8 cellular contexts compared by ENCODE assay signal in genomic region chr11:12827929-12828812, GRCh38.
DNase-seq lines count a peak whose midpoint lies in the region; ATAC-seq and TF ChIP-seq lines count a peak whose summit lies in the region.

No MANE protein-coding gene starts in this region.

- 5% methylated on average over 16 of the region's 17 CpGs for WGBS in HUES64
- WGBS in SK-N-SH (ENCODE audit: low lambda C conversion rate), result 73% methylated on average over 17 of the region's 17 CpGs

- H3K9me3 Mint-ChIP-seq in activated CD4-positive, alpha-beta memory T cell treated with anti-CD3 and anti-CD28 coated beads, Interleukin-2, amount 10 ng/mL, durations not matched to agents 7 days and 5 days, result no peaks in the 10 kb centered on the region
- H3K9me3 Mint-ChIP-seq in activated CD4-positive, alpha-beta memory T cell treated with anti-CD3 and anti-CD28 coated beads for 36 hours, result no peaks in the 10 kb centered on the region
- H3K9me3 Mint-ChIP-seq in naive thymus-derived CD8-positive, alpha-beta T cell, result peaks cover 0 to 7% (median 0%) of the 10 kb centered on the region in 9 donors

- 0 out of 2 replicates have a peak overlapping the region, but pooled peaks have one; percentile 17 for H3K4me2 ChIP-seq in SK-N-SH

- H4K20me1 ChIP-seq in SK-N-SH (ENCODE audit: insufficient read depth), result peaks cover 54% of the 10 kb centered on the region

- CTCF ChIA-PET in activated CD4-positive, alpha-beta memory T cell treated with anti-CD3 and anti-CD28 coated beads, Interleukin-2, amount 10 ng/mL, durations not matched to agents 7 days and 5 days (lab: Charles Lee), result interaction anchor here (0.6 to 0.7 kb wide), 2 partner anchors 18 to 688 kb away, joined by 3 read pairs; no protein-coding TSS in a partner anchor
- CTCF ChIA-PET in activated CD4-positive, alpha-beta memory T cell treated with anti-CD3 and anti-CD28 coated beads for 36 hours (lab: Charles Lee), result interaction anchor here (1.0 kb wide), 1 partner anchor 229 kb away, joined by 3 read pairs; no protein-coding TSS in a partner anchor
- CTCF ChIA-PET in SK-N-SH (lab: Yijun Ruan, JAX), result interaction anchor here (0.7 to 1.2 kb wide), 5 partner anchors 10 to 540 kb away, joined by 3 to 4 read pairs (median 3); no protein-coding TSS in a partner anchor

- H3K4me1 Mint-ChIP-seq in activated CD4-positive, alpha-beta memory T cell treated with anti-CD3 and anti-CD28 coated beads, Interleukin-2, amount 10 ng/mL, durations not matched to agents 7 days and 5 days, result peaks cover 13% of the 10 kb centered on the region
- peaks cover 7% of the 10 kb centered on the region for H3K4me1 Mint-ChIP-seq in activated CD4-positive, alpha-beta memory T cell treated with anti-CD3 and anti-CD28 coated beads for 36 hours (ENCODE audit: low read depth)
- peaks cover 11 to 22% (median 16%) of the 10 kb centered on the region in 4 donors for H3K4me1 Mint-ChIP-seq in naive thymus-derived CD8-positive, alpha-beta T cell

- no peak for TF ChIP-seq CTCF in SK-N-SH (IDR thresholded peaks at IDR 0.05)
- TF ChIP-seq CTCF in fibroblast of mammary gland (conservative IDR thresholded peaks at IDR 0.05; ENCODE audit: control insufficient read depth, insufficient read depth, low read depth, low read length), result no peak

- no peak for TF ChIP-seq EP300 in SK-N-SH (IDR thresholded peaks at IDR 0.05; ENCODE audit: borderline replicate concordance in 1 of 2, low read depth in 1 of 2, low read length in 1 of 2)

- H3K9ac ChIP-seq in HUES64 (ENCODE audit: low read depth, low read length), result peak overlapping the region; percentile 42
- no peak overlapping the region for H3K9ac ChIP-seq in SK-N-SH

- no peak for DNase-seq in activated CD4-positive, alpha-beta memory T cell treated with anti-CD3 and anti-CD28 coated beads, Interleukin-2, amount 10 ng/mL, durations not matched to agents 7 days and 5 days
- DNase-seq in activated CD4-positive, alpha-beta memory T cell treated with anti-CD3 and anti-CD28 coated beads for 36 hours, result no peak
- no peak for DNase-seq in SK-N-SH
- peak; percentile 81 for DNase-seq in fibroblast of mammary gland (ENCODE audit: low read depth)
- DNase-seq in naive thymus-derived CD8-positive, alpha-beta T cell, result no peak
- DNase-seq in UCSD-AML1 (lab: John Stamatoyannopoulos, UW; ENCODE audit: unreplicated experiment), result no peak

- peak overlapping the region; percentile 50 for H3K4me3 ChIP-seq in HUES64 (ENCODE audit: low read length)
- no peak overlapping the region for H3K4me3 ChIP-seq in SK-N-SH (ENCODE audit: low read depth in 2 of 2, low read length in 1 of 2)
- H3K4me3 ChIP-seq in fibroblast of mammary gland (ENCODE audit: control insufficient read depth, low read depth, low read length), result peak overlapping the region; percentile 52

- H3K4me3 Mint-ChIP-seq in activated CD4-positive, alpha-beta memory T cell treated with anti-CD3 and anti-CD28 coated beads, Interleukin-2, amount 10 ng/mL, durations not matched to agents 7 days and 5 days, result peak overlapping the region; percentile 42
- H3K4me3 Mint-ChIP-seq in activated CD4-positive, alpha-beta memory T cell treated with anti-CD3 and anti-CD28 coated beads for 36 hours, result no peak overlapping the region
- peak overlapping the region; percentile 15 to 62 (median 52) for H3K4me3 Mint-ChIP-seq in naive thymus-derived CD8-positive, alpha-beta T cell

- peak in 1 of 2 donors; percentile 35 for ATAC-seq in naive thymus-derived CD8-positive, alpha-beta T cell
- no peak for ATAC-seq in HG03025 (IDR thresholded peaks at IDR 0.05; ENCODE audit: low FRiP score, unreplicated experiment)

- H3K27ac Mint-ChIP-seq in activated CD4-positive, alpha-beta memory T cell treated with anti-CD3 and anti-CD28 coated beads, Interleukin-2, amount 10 ng/mL, durations not matched to agents 7 days and 5 days, result no peak overlapping the region
- no peak overlapping the region for H3K27ac Mint-ChIP-seq in activated CD4-positive, alpha-beta memory T cell treated with anti-CD3 and anti-CD28 coated beads for 36 hours
- H3K27ac Mint-ChIP-seq in naive thymus-derived CD8-positive, alpha-beta T cell, result no peak overlapping the region

- H2AFZ ChIP-seq in SK-N-SH (ENCODE audit: low read depth), result no peak overlapping the region

- no peaks in the 10 kb centered on the region for H3K9me2 ChIP-seq in SK-N-SH

- peaks cover 33% of the 10 kb centered on the region for H3F3A ChIP-seq in SK-N-SH (replicated peaks; ENCODE audit: insufficient read depth)

- intact Hi-C loops in activated CD4-positive, alpha-beta memory T cell treated with anti-CD3 and anti-CD28 coated beads for 36 hours (cut with micrococcal nuclease), result no loop called here

- POLR2A ChIA-PET in activated CD4-positive, alpha-beta memory T cell treated with anti-CD3 and anti-CD28 coated beads, Interleukin-2, amount 10 ng/mL, durations not matched to agents 7 days and 5 days (lab: Charles Lee), result interaction anchor here (0.9 kb wide), 1 partner anchor 12 kb away, joined by 3 read pairs; no protein-coding TSS in a partner anchor
- POLR2A ChIA-PET in activated CD4-positive, alpha-beta memory T cell treated with anti-CD3 and anti-CD28 coated beads for 36 hours (lab: Charles Lee), result interaction anchor here (1.0 kb wide), 1 partner anchor 17 kb away, joined by 3 read pairs; no protein-coding TSS in a partner anchor
- POLR2A ChIA-PET in SK-N-SH (lab: Yijun Ruan, JAX), result no interaction called here
- POLR2A ChIA-PET in naive thymus-derived CD8-positive, alpha-beta T cell (lab: Charles Lee), result no interaction called here

- peaks cover 100% of the 10 kb centered on the region for H3K79me2 ChIP-seq in SK-N-SH (ENCODE audit: insufficient read depth)

- no peaks in the 10 kb centered on the region for H3K9me3 ChIP-seq in HUES64 (ENCODE audit: insufficient read depth, low read depth, low read length)
- no peaks in the 10 kb centered on the region for H3K9me3 ChIP-seq in SK-N-SH

- peak overlapping the region; percentile 75 for H3K27ac ChIP-seq in HUES64 (ENCODE audit: low read depth, low read length)
- peak overlapping the region; percentile 5 to 48; a peak in 3 of 4 replicates for H3K27ac ChIP-seq in SK-N-SH (ENCODE audit: low read depth in 2 of 2, low read length in 1 of 2)

- H3K4me1 ChIP-seq in HUES64 (ENCODE audit: insufficient read depth, low read length) (peaks cover 73% of the 10 kb centered on the region), SK-N-SH (ENCODE audit: control insufficient read depth in 1 of 2, insufficient read depth in 2 of 2, low read depth in 1 of 2, low read length in 1 of 2) (peaks cover 35 to 36% of the 10 kb centered on the region in 2 experiments; a peak in 3 of 4 replicates)

- H3K27me3 ChIP-seq in HUES64 (ENCODE audit: insufficient read depth, low read length) (no peaks in the 10 kb centered on the region), SK-N-SH (ENCODE audit: insufficient read depth) (no peaks in the 10 kb centered on the region)

- TF ChIP-seq RAD21 in SK-N-SH (IDR thresholded peaks at IDR 0.05; ENCODE audit: low read length), result no peak

- H3K27me3 Mint-ChIP-seq in activated CD4-positive, alpha-beta memory T cell treated with anti-CD3 and anti-CD28 coated beads, Interleukin-2, amount 10 ng/mL, durations not matched to agents 7 days and 5 days, result peaks cover 83% of the 10 kb centered on the region
- peaks cover 60% of the 10 kb centered on the region for H3K27me3 Mint-ChIP-seq in activated CD4-positive, alpha-beta memory T cell treated with anti-CD3 and anti-CD28 coated beads for 36 hours
- H3K27me3 Mint-ChIP-seq in naive thymus-derived CD8-positive, alpha-beta T cell, result peaks cover 44 to 85% (median 58%) of the 10 kb centered on the region in 5 donors

- no peaks in the 10 kb centered on the region for H3K36me3 Mint-ChIP-seq in activated CD4-positive, alpha-beta memory T cell treated with anti-CD3 and anti-CD28 coated beads, Interleukin-2, amount 10 ng/mL, durations not matched to agents 7 days and 5 days (ENCODE audit: low read depth)
- no peaks in the 10 kb centered on the region for H3K36me3 Mint-ChIP-seq in activated CD4-positive, alpha-beta memory T cell treated with anti-CD3 and anti-CD28 coated beads for 36 hours
- peaks cover 0 to 7% (median 0%) of the 10 kb centered on the region in 3 donors for H3K36me3 Mint-ChIP-seq in naive thymus-derived CD8-positive, alpha-beta T cell

- H3K36me3 ChIP-seq in HUES64 (ENCODE audit: insufficient read depth, low read length) (no peaks in the 10 kb centered on the region), SK-N-SH (replicated peaks in 1 of 2; ENCODE audit: control insufficient read depth in 1 of 2, insufficient read depth in 2 of 2, low read length in 1 of 2) (peaks cover 8% of the 10 kb centered on the region in 2 experiments)

TF ChIP-seq in SK-N-SH, 30 proteins besides CTCF, POLR2A, EP300 and RAD21 (continues in another document):
- no peak for TF ChIP-seq TCF12 (IDR thresholded peaks at IDR 0.05)
- TF ChIP-seq FOXM1 (IDR thresholded peaks at IDR 0.05; ENCODE audit: low read depth), result no peak
- no peak for TF ChIP-seq TEAD4 (IDR thresholded peaks at IDR 0.05; ENCODE audit: borderline replicate concordance, insufficient read depth)
- TF ChIP-seq ZBTB33 (IDR thresholded peaks at IDR 0.05; ENCODE audit: borderline replicate concordance, low read depth), result no peak
- TF ChIP-seq RFX5 (IDR thresholded peaks at IDR 0.05; ENCODE audit: low read length), result no peak
- no peak for TF ChIP-seq SIN3A (IDR thresholded peaks at IDR 0.05; ENCODE audit: borderline replicate concordance, low read depth, low read length)
- no peak for TF ChIP-seq IRF3 (IDR thresholded peaks at IDR 0.05; ENCODE audit: low read depth, low read length)

Comparison
In these comparisons a context has a peak if more than half of its experiments do, and no peak if none do; other contexts are left out.
1. H3K4me3 ChIP-seq: peak in HUES64 (single experiment) and fibroblast of mammary gland (single experiment); none in SK-N-SH (0 of 2).
2. POLR2A ChIA-PET loops: an anchor here in activated CD4-positive, alpha-beta memory T cell treated with anti-CD3 and anti-CD28 coated beads, Interleukin-2, amount 10 ng/mL, durations not matched to agents 7 days and 5 days (0.9 kb wide) and activated CD4-positive, alpha-beta memory T cell treated with anti-CD3 and anti-CD28 coated beads for 36 hours (1.0 kb wide); none called in SK-N-SH and naive thymus-derived CD8-positive, alpha-beta T cell.